In the genomic region with DNA sequence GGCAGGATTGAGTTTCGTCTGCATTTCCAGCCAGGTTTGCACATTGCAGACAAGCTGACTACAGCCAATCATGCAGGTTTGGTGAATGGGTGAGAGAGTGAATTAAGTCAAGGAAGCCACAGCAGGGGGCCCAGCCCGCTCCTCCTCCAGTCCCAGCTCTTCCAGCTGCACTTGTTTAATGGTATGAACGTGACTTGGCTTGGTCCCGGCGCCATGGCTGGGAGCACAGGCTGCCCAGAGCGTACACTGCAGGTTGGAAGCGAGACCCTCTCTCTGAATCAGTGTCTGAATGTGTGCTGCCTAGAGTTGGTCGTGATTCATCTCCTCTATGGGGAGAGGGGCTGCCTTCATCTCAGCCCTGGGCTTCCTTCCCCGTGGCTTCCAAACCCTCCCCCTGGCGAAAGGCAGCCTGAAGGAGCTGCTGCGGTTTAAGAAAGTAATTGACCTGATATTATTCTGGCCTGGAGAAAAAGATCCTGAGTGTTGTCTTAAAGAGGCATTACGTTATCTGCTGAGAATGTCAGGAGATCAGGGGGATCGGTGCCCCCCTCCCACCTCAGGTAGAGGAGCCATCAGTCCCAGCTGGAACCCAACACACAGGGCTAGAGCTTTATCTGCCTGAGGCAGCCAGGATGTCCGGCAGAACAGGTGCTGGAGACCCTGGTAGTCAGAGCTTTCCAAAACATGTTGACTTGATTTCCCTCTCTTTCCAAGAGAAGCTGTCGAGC, we compare ENCODE assay signal across 21 cellular contexts.
DNase-seq lines count a peak whose midpoint lies in the region; ATAC-seq and TF ChIP-seq lines count a peak whose summit lies in the region.
"Had no signal": no experiment of that assay in that cellular context is flagged by ENCODE, and none has a peak within 500 bp of the region (broad histone marks: within the 10 kb centered on the region; RNA-seq: fewer than 3 reads in every experiment).

No MANE protein-coding gene starts in this region.

- peaks cover 0 to 2% (median 0%) of the 10 kb centered on the region in 5 donors for H3K9me3 Mint-ChIP-seq in CD8-positive, alpha-beta memory T cell
- H3K9me3 Mint-ChIP-seq: activated CD4-positive, alpha-beta T cell treated with anti-CD3 and anti-CD28 coated beads, Interleukin-2, amount 10 ng/mL, durations not matched to agents 7 days and 5 days; activated naive CD8-positive, alpha-beta T cell treated with anti-CD3 and anti-CD28 coated beads, Interleukin-2, amount 10 ng/mL, durations not matched to agents 7 days and 5 days had no signal

- no peak overlapping the region for H3K4me2 ChIP-seq in mesendoderm (ENCODE audit: low read length)

- TF ChIP-seq CTCF in BJ (IDR thresholded peaks at IDR 0.05; ENCODE audit: insufficient read depth, low read depth, low read length) (peak; percentile 10; the same call in 1 of the 2 replicates), HEK293 (tag by site-specific recombination; IDR thresholded peaks at IDR 0.05) (no peak), VCaP (conservative IDR thresholded peaks at IDR 0.05) (no peak)

- H3K4me3 ChIP-seq in BJ (ENCODE audit: low read depth, low read length) (0 out of 2 replicates have a peak overlapping the region, but pooled peaks have one; percentile 9), HEK293 (ENCODE audit: low read depth, low read length) (no peak overlapping the region), mesendoderm (ENCODE audit: low read length) (no peak overlapping the region)
- no peak overlapping the region for H3K4me3 ChIP-seq in CD8-positive, alpha-beta memory T cell (ENCODE audit: low read length)
- H3K4me3 ChIP-seq: body of pancreas, GM12878, mucosa of descending colon, spleen had no signal

- H3K9me3 ChIP-seq in HEK293 (ENCODE audit: control insufficient read depth, insufficient read depth, low read depth, low read length): no peaks in the 10 kb centered on the region
- H3K9me3 ChIP-seq in CD8-positive, alpha-beta memory T cell (ENCODE audit: low read length): no peaks in the 10 kb centered on the region
- H3K9me3 ChIP-seq: body of pancreas, mucosa of descending colon, spleen had no signal

- no peak overlapping the region for H2BK5ac ChIP-seq in mesendoderm (ENCODE audit: low read length)

- H4K5ac ChIP-seq in mesendoderm (ENCODE audit: low read length): no peak overlapping the region

- no peaks in the 10 kb centered on the region for H3K4me1 Mint-ChIP-seq in CD8-positive, alpha-beta memory T cell
- H3K4me1 Mint-ChIP-seq: activated CD4-positive, alpha-beta T cell treated with anti-CD3 and anti-CD28 coated beads, Interleukin-2, amount 10 ng/mL, durations not matched to agents 7 days and 5 days; activated naive CD8-positive, alpha-beta T cell treated with anti-CD3 and anti-CD28 coated beads, Interleukin-2, amount 10 ng/mL, durations not matched to agents 7 days and 5 days had no signal

- H3K27ac ChIP-seq in HEK293 (ENCODE audit: extremely low read depth, low read depth, low read length): no peak overlapping the region
- H3K27ac ChIP-seq in VCaP: peak overlapping the region; percentile 48
- H3K27ac ChIP-seq in mesendoderm (ENCODE audit: low read depth, low read length): peak overlapping the region; percentile 26
- no peak overlapping the region for H3K27ac ChIP-seq in CD8-positive, alpha-beta memory T cell (ENCODE audit: low read depth, low read length)
- H3K27ac ChIP-seq: body of pancreas, C4-2B, spleen had no signal

- no peak overlapping the region for H4K8ac ChIP-seq in mesendoderm (ENCODE audit: low read depth, low read length)

- H3K27me3 Mint-ChIP-seq in CD8-positive, alpha-beta memory T cell: peaks cover 4 to 16% of the 10 kb centered on the region in 2 donors
- H3K27me3 Mint-ChIP-seq: activated CD4-positive, alpha-beta T cell treated with anti-CD3 and anti-CD28 coated beads, Interleukin-2, amount 10 ng/mL, durations not matched to agents 7 days and 5 days had no signal

- no peaks in the 10 kb centered on the region for H3K79me1 ChIP-seq in mesendoderm (ENCODE audit: low read length)

- no peak overlapping the region for H2BK15ac ChIP-seq in mesendoderm (replicated peaks; ENCODE audit: low read depth)

- H3K36me3 ChIP-seq in BJ (ENCODE audit: control insufficient read depth, insufficient read depth, low read length) (no peaks in the 10 kb centered on the region), HEK293 (ENCODE audit: control insufficient read depth in 2 of 2, insufficient read depth in 1 of 2, low read length in 2 of 2) (no peaks in the 10 kb centered on the region), mesendoderm (ENCODE audit: control insufficient read depth, insufficient read depth, low read length) (no peaks in the 10 kb centered on the region)
- H3K36me3 ChIP-seq in CD8-positive, alpha-beta memory T cell (ENCODE audit: insufficient read depth, low read length): no peaks in the 10 kb centered on the region
- H3K36me3 ChIP-seq: spleen had no signal

- no peak overlapping the region for H3K9ac ChIP-seq in mesendoderm (ENCODE audit: low read length)

- whole genome bisulfite sequencing in mesendoderm (ENCODE audit: extremely low coverage, insufficient coverage, low lambda C conversion rate): no CpG with 5 or more reads among the region's 15 CpGs

- no peak overlapping the region for H3K27ac Mint-ChIP-seq in CD8-positive, alpha-beta memory T cell
- H3K27ac Mint-ChIP-seq: activated CD4-positive, alpha-beta T cell treated with anti-CD3 and anti-CD28 coated beads, Interleukin-2, amount 10 ng/mL, durations not matched to agents 7 days and 5 days; activated naive CD8-positive, alpha-beta T cell treated with anti-CD3 and anti-CD28 coated beads, Interleukin-2, amount 10 ng/mL, durations not matched to agents 7 days and 5 days had no signal

- H3K79me2 ChIP-seq in mesendoderm (ENCODE audit: control insufficient read depth, insufficient read depth, low read length): no peaks in the 10 kb centered on the region

- H3K4me3 Mint-ChIP-seq in CD8-positive, alpha-beta memory T cell: no peak overlapping the region
- H3K4me3 Mint-ChIP-seq: activated CD4-positive, alpha-beta T cell treated with anti-CD3 and anti-CD28 coated beads, Interleukin-2, amount 10 ng/mL, durations not matched to agents 7 days and 5 days; activated naive CD8-positive, alpha-beta T cell treated with anti-CD3 and anti-CD28 coated beads, Interleukin-2, amount 10 ng/mL, durations not matched to agents 7 days and 5 days had no signal

- H3K27me3 ChIP-seq in BJ (ENCODE audit: control insufficient read depth, insufficient read depth, low read length) (peaks cover 5% of the 10 kb centered on the region; the same call in 1 of the 2 replicates), mesendoderm (ENCODE audit: insufficient read depth, low read length, poor library complexity) (no peaks in the 10 kb centered on the region)
- no peaks in the 10 kb centered on the region for H3K27me3 ChIP-seq in CD8-positive, alpha-beta memory T cell (ENCODE audit: insufficient read depth, low read length, poor library complexity, severe bottlenecking)
- H3K27me3 ChIP-seq: body of pancreas had no signal

- ATAC-seq in HG03442 (IDR thresholded peaks at IDR 0.05; ENCODE audit: unreplicated experiment): no peak
- ATAC-seq in HG02884 (IDR thresholded peaks at IDR 0.05; ENCODE audit: unreplicated experiment): no peak
- ATAC-seq: body of pancreas, GM12878, left ventricle myocardium superior, mucosa of descending colon had no signal

- no peak overlapping the region for H3K18ac ChIP-seq in mesendoderm (ENCODE audit: low read length)

- H2BK120ac ChIP-seq in mesendoderm (ENCODE audit: low read depth, low read length): no peak overlapping the region

- no peak overlapping the region for H2AK5ac ChIP-seq in mesendoderm (ENCODE audit: low read length)

- H3K56ac ChIP-seq in mesendoderm (ENCODE audit: low read length): peak overlapping the region; percentile 0

- H3K4me1 ChIP-seq in HEK293 (ENCODE audit: control insufficient read depth, insufficient read depth, low read length) (peaks cover 8% of the 10 kb centered on the region), mesendoderm (ENCODE audit: control insufficient read depth, low read depth, low read length) (peaks cover 8% of the 10 kb centered on the region)
- no peaks in the 10 kb centered on the region for H3K4me1 ChIP-seq in CD8-positive, alpha-beta memory T cell (ENCODE audit: insufficient read depth, low read length)
- H3K4me1 ChIP-seq: body of pancreas, spleen had no signal

- H3K36me3 Mint-ChIP-seq in CD8-positive, alpha-beta memory T cell: no peaks in the 10 kb centered on the region
- H3K36me3 Mint-ChIP-seq: activated naive CD8-positive, alpha-beta T cell treated with anti-CD3 and anti-CD28 coated beads, Interleukin-2, amount 10 ng/mL, durations not matched to agents 7 days and 5 days had no signal

- H3K23ac ChIP-seq in mesendoderm (ENCODE audit: low read length): no peak overlapping the region

- DNase-seq in BJ (ENCODE audit: low read depth): no peak
- peak; percentile 81 for DNase-seq in mesendoderm
- DNase-seq in CD8-positive, alpha-beta memory T cell: no peak
- no peak for DNase-seq in activated CD4-positive, alpha-beta T cell treated with anti-CD3 and anti-CD28 coated beads, Interleukin-2, amount 50 U/mL, for 48 hours
- DNase-seq: activated CD4-positive, alpha-beta T cell treated with anti-CD3 and anti-CD28 coated beads, Interleukin-2, amount 10 ng/mL, durations not matched to agents 7 days and 5 days; activated CD8-positive, alpha-beta memory T cell treated with anti-CD3 and anti-CD28 coated beads, Interleukin-2, amount 50 U/mL, for 4 hours; activated naive CD8-positive, alpha-beta T cell treated with anti-CD3 and anti-CD28 coated beads, Interleukin-2, amount 10 ng/mL, durations not matched to agents 7 days and 5 days; body of pancreas; Karpas-422; left ventricle myocardium superior; mucosa of descending colon; NCI-H1092 treated with DMSO at 0.1 percent for 48 hours; SHP77 treated with DMSO at 0.1 percent for 48 hours; spleen; stimulated activated CD4-positive, alpha-beta T cell treated with anti-CD3 and anti-CD28 coated beads, Interleukin-4, amount 100 ng/mL, for 4 hours had no signal

- POLR2A ChIA-PET in BJ (lab: Charles Lee): no interaction called here
- POLR2A ChIA-PET in HEK293 (lab: Yijun Ruan, JAX): interaction anchor here (0.6 to 0.7 kb wide), 3 partner anchors 132 to 717 kb away, joined by 3 to 7 read pairs (median 4); a partner anchor contains a TSS
- POLR2A ChIA-PET in CD8-positive, alpha-beta memory T cell (lab: Charles Lee): no interaction called here

- H3K4ac ChIP-seq in mesendoderm (ENCODE audit: low read depth, low read length): no peak overlapping the region

- CTCF ChIA-PET in BJ (lab: Yijun Ruan, JAX) (interaction anchor here (1.4 to 1.5 kb wide), 2 partner anchors 12 to 14 kb away, joined by 3 to 7 read pairs; no protein-coding TSS in a partner anchor), HEK293 (lab: Yijun Ruan, JAX) (interaction anchor here (0.5 to 1.2 kb wide), 7 partner anchors 43 to 606 kb away, joined by 3 to 10 read pairs (median 4); no protein-coding TSS in a partner anchor)
- CTCF ChIA-PET in CD8-positive, alpha-beta memory T cell (lab: Charles Lee): no interaction called here

TF ChIP-seq in HEK293, 187 proteins besides CTCF, POLR2A, EP300 and RAD21 (continues in another document):
- no peak for TF ChIP-seq MYNN (tag by site-specific recombination; IDR thresholded peaks at IDR 0.05; ENCODE audit: borderline replicate concordance)
- no peak for TF ChIP-seq ZNF24 (tag by site-specific recombination; IDR thresholded peaks at IDR 0.05)
- no peak for TF ChIP-seq ZBTB20 (tag by site-specific recombination; IDR thresholded peaks at IDR 0.05)

Comparison
In these comparisons a context has a peak if more than half of its experiments do, and no peak if none do; other contexts are left out.
1. H3K27ac ChIP-seq: peak in VCaP (single experiment) and mesendoderm (single experiment); none in HEK293 (single experiment) and CD8-positive, alpha-beta memory T cell (single experiment).